Comparison of ENCODE assay signal across 1 cellular context in genomic region chr1:186617860-186618780, GRCh38.
TF ChIP-seq lines count a peak whose summit lies in the region.

No MANE protein-coding gene starts in this region.

TF ChIP-seq in GM12878, 131 proteins besides CTCF, POLR2A, EP300 and RAD21 (continued from another document and continues in another):
- no peak for TF ChIP-seq ZBTB11 (CRISPR knock-in tag; IDR thresholded peaks at IDR 0.05)
- peak; percentile 60; the same call in 1 of the 2 replicates for TF ChIP-seq ATF2 (IDR thresholded peaks at IDR 0.05; ENCODE audit: low read length)
- TF ChIP-seq BCL3 (IDR thresholded peaks at IDR 0.05; ENCODE audit: borderline replicate concordance, insufficient read depth, low read depth, low read length, poor library complexity, severe bottlenecking), result peak; percentile 43
- no peak for TF ChIP-seq SMAD5 (IDR thresholded peaks at IDR 0.05; ENCODE audit: low read depth)
- TF ChIP-seq CHD1 (IDR thresholded peaks at IDR 0.05; ENCODE audit: low read depth, low read length), result no peak
- TF ChIP-seq CEBPZ (IDR thresholded peaks at IDR 0.05; ENCODE audit: low read depth, low read length), result no peak
- no peak for TF ChIP-seq TARDBP (IDR thresholded peaks at IDR 0.05; ENCODE audit: borderline replicate concordance)
- TF ChIP-seq RAD51 (IDR thresholded peaks at IDR 0.05), result no peak
- TF ChIP-seq CBX5 (IDR thresholded peaks at IDR 0.05; ENCODE audit: low read depth), result no peak
- TF ChIP-seq NR2F1 (conservative IDR thresholded peaks at IDR 0.05), result no peak
- TF ChIP-seq YBX1 (IDR thresholded peaks at IDR 0.05), result no peak
- TF ChIP-seq ASH2L (IDR thresholded peaks at IDR 0.05; ENCODE audit: borderline replicate concordance, low read depth), result no peak
- no peak for TF ChIP-seq STAT1 (conservative IDR thresholded peaks at IDR 0.05)
- no peak for TF ChIP-seq PRDM15 (CRISPR knock-in tag; IDR thresholded peaks at IDR 0.05)
- TF ChIP-seq BMI1 (IDR thresholded peaks at IDR 0.05; ENCODE audit: borderline replicate concordance), result no peak
- no peak for TF ChIP-seq LARP7 (IDR thresholded peaks at IDR 0.05)
- TF ChIP-seq ZBTB33 (IDR thresholded peaks at IDR 0.05), result no peak
- no peak for TF ChIP-seq RELA (IDR thresholded peaks at IDR 0.05; ENCODE audit: borderline replicate concordance, partially characterized antibody)
- no peak for TF ChIP-seq SUZ12 (IDR thresholded peaks at IDR 0.05; ENCODE audit: unreplicated experiment)
- peak; percentile 73 for TF ChIP-seq CREM (IDR thresholded peaks at IDR 0.05; ENCODE audit: low read depth)
- TF ChIP-seq BACH1 (IDR thresholded peaks at IDR 0.05; ENCODE audit: borderline replicate concordance), result no peak
- TF ChIP-seq CHD4 (IDR thresholded peaks at IDR 0.05), result no peak
- TF ChIP-seq KAT2A (conservative IDR thresholded peaks at IDR 0.05; ENCODE audit: control insufficient read depth, low read depth, low read length), result no peak
- no peak for TF ChIP-seq FOS (IDR thresholded peaks at IDR 0.05; ENCODE audit: borderline replicate concordance, extremely low read depth, insufficient read length)
- TF ChIP-seq BHLHE40 (IDR thresholded peaks at IDR 0.05; ENCODE audit: borderline replicate concordance in 1 of 2, low read depth in 2 of 2, low read length in 1 of 2), result peak; percentile 33 to 64; a peak in 3 of 4 replicates
- no peak for TF ChIP-seq NFXL1 (IDR thresholded peaks at IDR 0.05; ENCODE audit: borderline replicate concordance)
- TF ChIP-seq ZBTB4 (CRISPR knock-in tag; IDR thresholded peaks at IDR 0.05), result no peak
- TF ChIP-seq MLLT1 (IDR thresholded peaks at IDR 0.05), result no peak
- no peak for TF ChIP-seq PML (IDR thresholded peaks at IDR 0.05; ENCODE audit: low read length)
- no peak for TF ChIP-seq E2F4 (IDR thresholded peaks at IDR 0.05; ENCODE audit: low read depth, low read length)
- TF ChIP-seq POLR2AphosphoS5 (IDR thresholded peaks at IDR 0.05; ENCODE audit: low read length), result no peak
- TF ChIP-seq ZNF207 (IDR thresholded peaks at IDR 0.05; ENCODE audit: borderline replicate concordance), result no peak
- 0 out of 4 replicates have a peak, but pooled peaks of 1 of the 2 experiments have one; percentile 73 for TF ChIP-seq CEBPB (IDR thresholded peaks at IDR 0.05; ENCODE audit: borderline replicate concordance in 1 of 2, low read depth in 2 of 2, low read length in 2 of 2)
- TF ChIP-seq IKZF1 (conservative IDR thresholded peaks at IDR 0.05), result peak; percentile 77
- TF ChIP-seq MTA3 (IDR thresholded peaks at IDR 0.05; ENCODE audit: borderline replicate concordance, low read length), result no peak
- TF ChIP-seq RFX5 (IDR thresholded peaks at IDR 0.05; ENCODE audit: low read depth, low read length), result no peak
- TF ChIP-seq YY1 (IDR thresholded peaks at IDR 0.05; ENCODE audit: low read depth, low read length), result no peak
